Comparison of ENCODE assay signal across 11 cellular contexts in genomic region chr1:147177611-147178370, GRCh38. TPM values are rescaled to one million over a fixed set of nuclear protein-coding genes. Genes with fewer than 3 reads are reported as not detected.
DNase-seq lines count a peak whose midpoint lies in the region; ATAC-seq, FAIRE-seq and TF ChIP-seq lines count a peak whose summit lies in the region.
"Had no signal": no experiment of that assay in that cellular context is flagged by ENCODE, and none has a peak within 500 bp of the region (broad histone marks: within the 10 kb centered on the region; RNA-seq: fewer than 3 reads in every experiment).

No MANE protein-coding gene starts in this region.

- POLR2A ChIA-PET in activated CD4-positive, alpha-beta T cell treated with anti-CD3 and anti-CD28 coated beads for 36 hours (lab: Charles Lee) = no interaction called here

- H3K36me3 ChIP-seq in testis (ENCODE audit: low read depth, missing control alignments) = no peaks in the 10 kb centered on the region

- H3K4me1 ChIP-seq in testis = peaks cover 11% of the 10 kb centered on the region

- TF ChIP-seq CTCF in choroid plexus epithelial cell (conservative IDR thresholded peaks at IDR 0.05; ENCODE audit: low read depth, low read length) (peak; percentile 25), testis (IDR thresholded peaks at IDR 0.05) (no peak)

- no peak overlapping the region for H3K27ac Mint-ChIP-seq in activated CD4-positive, alpha-beta T cell treated with anti-CD3 and anti-CD28 coated beads for 36 hours

- H3K36me3 Mint-ChIP-seq in activated CD4-positive, alpha-beta T cell treated with anti-CD3 and anti-CD28 coated beads for 36 hours (ENCODE audit: low read depth) = peaks cover 16% of the 10 kb centered on the region

- peaks cover 2% of the 10 kb centered on the region for H3K9me3 Mint-ChIP-seq in activated CD4-positive, alpha-beta T cell treated with anti-CD3 and anti-CD28 coated beads for 36 hours (ENCODE audit: low read depth)

- TF ChIP-seq POLR2A in testis (IDR thresholded peaks at IDR 0.05) (no peak), GM12892 (IDR thresholded peaks at IDR 0.05; ENCODE audit: low read depth, low read length) (no peak)

- no peak for ATAC-seq in activated CD4-positive, alpha-beta T cell treated with anti-CD3 and anti-CD28 coated beads for 36 hours
- ATAC-seq in HG03520 (IDR thresholded peaks at IDR 0.05; ENCODE audit: unreplicated experiment) = no peak

- no peaks in the 10 kb centered on the region for H3K27me3 ChIP-seq in testis

- peak overlapping the region; percentile 50 for H3K4me3 ChIP-seq in choroid plexus epithelial cell (ENCODE audit: low read depth, low read length)
- peak overlapping the region; percentile 33 to 37 for H3K4me3 ChIP-seq in testis

- peaks cover 9% of the 10 kb centered on the region for H3K4me1 Mint-ChIP-seq in activated CD4-positive, alpha-beta T cell treated with anti-CD3 and anti-CD28 coated beads for 36 hours

- CTCF ChIA-PET in activated CD4-positive, alpha-beta T cell treated with anti-CD3 and anti-CD28 coated beads for 36 hours (lab: Charles Lee) = no interaction called here

- H3K4me3 Mint-ChIP-seq in activated CD4-positive, alpha-beta T cell treated with anti-CD3 and anti-CD28 coated beads for 36 hours = peak overlapping the region; percentile 5

- FAIRE-seq in GM12892 (lab: Jason Lieb, UNC) = no peak

- no peaks in the 10 kb centered on the region for H3K9me3 ChIP-seq in testis

- no peaks in the 10 kb centered on the region for H3K27me3 Mint-ChIP-seq in activated CD4-positive, alpha-beta T cell treated with anti-CD3 and anti-CD28 coated beads for 36 hours

- peak overlapping the region in 1 of 2 donors; percentile 43 for H3K27ac ChIP-seq in testis

- intact Hi-C loops in activated CD4-positive, alpha-beta T cell treated with anti-CD3 and anti-CD28 coated beads for 36 hours (cut with DNase I, micrococcal nuclease) = no loop called here
- intact Hi-C loops in testis (cut with DNase I; ENCODE audit: low total_unique reads) = no loop called here

- WGBS in testis, 2 donors = 17 to 22% methylated on average over 31 to 36 of the region's 36 CpGs

- DNase-seq in activated CD4-positive, alpha-beta T cell treated with anti-CD3 and anti-CD28 coated beads for 36 hours = peak; percentile 27
- DNase-seq in activated CD4-positive, alpha-beta T cell treated with anti-CD3 and anti-CD28 coated beads, Interleukin-2, amount 50 U/mL, for 1 hour = no peak
- peak; percentile 70 for DNase-seq in choroid plexus epithelial cell (ENCODE audit: low read depth)
- peak; percentile 74 for DNase-seq in left kidney (ENCODE audit: low read depth, low spot score)
- peak; percentile 32 for DNase-seq in testis
- no peak for DNase-seq in GM12892 (ENCODE audit: insufficient read length)
- DNase-seq in activated CD4-positive, CD25-positive, alpha-beta regulatory T cell (lab: John Stamatoyannopoulos, UW) = no peak
- DNase-seq: activated CD4-positive, alpha-beta T cell treated with anti-CD3 and anti-CD28 coated beads, Interleukin-2, amount 50 U/mL, for 4 hours; MM.1S had no signal

RNA-seq across cellular contexts. Expression of gene PRKAB2, which starts 5.5 kb away (rescaled TPM):
- 1 to 10 TPM; 4.8 to 7.0 TPM for total RNA-seq in activated CD4-positive, alpha-beta T cell treated with anti-CD3 and anti-CD28 coated beads for 36 hours
- 10 to 100 TPM; 14.6 to 20.7 TPM for total RNA-seq in testis
- polyA plus RNA-seq in testis (ENCODE audit: insufficient read depth, low read depth, low replicate concordance) = 15.5 TPM
- 5.7 TPM for polyA plus RNA-seq in GM12892 (2012; ENCODE audit: missing spikeins)

RNA-seq across cellular contexts. Expression of gene FMO5, which starts 47.3 kb away (rescaled TPM):
- total RNA-seq in activated CD4-positive, alpha-beta T cell treated with anti-CD3 and anti-CD28 coated beads for 36 hours = under 1 TPM; 0.37 to 0.53 TPM
- total RNA-seq in testis = 1 to 10 TPM; 6.4 to 9.8 TPM
- polyA plus RNA-seq in testis (ENCODE audit: insufficient read depth, low read depth, low replicate concordance) = 11.0 TPM
- polyA plus RNA-seq in GM12892 (2012; ENCODE audit: missing spikeins) = 1.5 TPM
- total RNA-seq: A172 had no signal

Comparison
In these comparisons a context has a peak if more than half of its experiments do, and no peak if none do; other contexts are left out.
1. DNase-seq: peak in activated CD4-positive, alpha-beta T cell treated with anti-CD3 and anti-CD28 coated beads for 36 hours (single experiment), choroid plexus epithelial cell (single experiment), left kidney (single experiment) and testis (single experiment); none in activated CD4-positive, alpha-beta T cell treated with anti-CD3 and anti-CD28 coated beads, Interleukin-2, amount 50 U/mL, for 1 hour (single experiment), GM12892 (single experiment) and activated CD4-positive, CD25-positive, alpha-beta regulatory T cell (0 of 4).
2. RNA of gene FMO5, which starts 47.3 kb away (total RNA-seq): 6.4 to 9.8 TPM in testis; 0.37 to 0.53 TPM in activated CD4-positive, alpha-beta T cell treated with anti-CD3 and anti-CD28 coated beads for 36 hours; every median in the first group is over 4 times any median in the second.